In the genomic region with DNA sequence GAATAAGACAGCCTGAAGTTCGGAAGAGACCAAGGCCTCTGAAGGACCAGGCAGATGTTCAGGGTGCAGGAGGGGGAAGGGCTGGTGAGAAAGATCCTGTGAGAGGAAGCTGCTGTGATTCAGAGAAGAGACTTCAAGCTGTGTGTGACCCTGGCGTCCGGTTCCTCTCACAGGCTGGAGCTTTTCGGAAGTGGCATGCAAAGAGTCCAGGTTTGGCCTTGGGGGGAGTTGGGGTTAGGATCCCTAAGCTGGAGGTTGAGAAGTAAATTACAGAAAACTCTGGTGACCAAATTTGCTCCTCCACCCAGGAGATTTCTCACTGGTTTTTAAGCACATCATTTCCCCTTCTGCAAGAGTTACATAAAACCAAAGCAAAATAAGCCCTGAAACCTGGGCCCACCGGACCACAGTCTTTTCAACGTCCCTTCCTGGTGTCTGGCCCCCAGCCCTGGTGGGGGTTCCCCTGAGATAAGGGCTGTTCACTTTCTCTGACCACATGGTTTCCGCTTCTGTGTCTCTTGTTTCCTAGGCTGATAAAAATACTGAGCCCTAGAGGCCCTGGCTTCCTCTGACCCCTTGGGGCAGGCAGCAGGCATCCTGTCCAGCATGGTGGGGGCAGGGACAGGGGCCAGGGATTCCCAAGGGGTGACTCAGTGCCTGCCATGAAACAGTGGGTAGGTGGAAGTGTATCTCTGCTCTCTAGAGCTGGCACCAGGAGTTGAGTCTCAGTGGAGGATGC, we compare ENCODE assay signal across 8 cellular contexts. TPM values are rescaled to one million over a fixed set of nuclear protein-coding genes. Genes with fewer than 3 reads are reported as not detected.
A peak's percentile ranks its signal among the peaks of the same experiment; 100 is the strongest.
DNase-seq lines count a peak whose midpoint lies in the region; ATAC-seq, FAIRE-seq and TF ChIP-seq lines count a peak whose summit lies in the region.

No MANE protein-coding gene starts in this region.

- no peak overlapping the region for H2AFZ ChIP-seq in PC-3 (ENCODE audit: low read length)

- FAIRE-seq in kidney (lab: Jason Lieb, UNC), result no peak

- intact Hi-C loops in PC-3 (cut with micrococcal nuclease), result no loop called here
- intact Hi-C loops in ascending aorta (cut with DNase I), result no loop called here
- intact Hi-C loops in kidney (cut with DNase I), result no loop called here

- no peaks in the 10 kb centered on the region for H3K9me3 ChIP-seq in PC-3 (ENCODE audit: low read length)
- H3K9me3 ChIP-seq in ascending aorta, result no peaks in the 10 kb centered on the region
- no peaks in the 10 kb centered on the region for H3K9me3 ChIP-seq in kidney (ENCODE audit: control insufficient read depth in 1 of 2, low read length in 2 of 2)

- TF ChIP-seq CTCF in PC-3 (conservative IDR thresholded peaks at IDR 0.05; ENCODE audit: low read depth, low read length) (no peak), ascending aorta (IDR thresholded peaks at IDR 0.05) (no peak), kidney (IDR thresholded peaks at IDR 0.05; ENCODE audit: borderline replicate concordance, extremely low read depth, insufficient read depth) (no peak)

- H3K9ac ChIP-seq in PC-3 (ENCODE audit: low read length) (no peak overlapping the region), kidney (ENCODE audit: low read length in 2 of 2) (peak overlapping the region in 1 of 2 donors; percentile 31)

- H4K20me1 ChIP-seq in PC-3 (ENCODE audit: low read length), result no peaks in the 10 kb centered on the region

- H3K4me2 ChIP-seq in PC-3 (ENCODE audit: low read length), result peak overlapping the region; percentile 17

- H3F3A ChIP-seq in PC-3 (ENCODE audit: low read length, unreplicated experiment), result no peaks in the 10 kb centered on the region

- H3K27me3 ChIP-seq in PC-3 (ENCODE audit: low read length) (no peaks in the 10 kb centered on the region), ascending aorta (no peaks in the 10 kb centered on the region)

- ATAC-seq in HG02970 (IDR thresholded peaks at IDR 0.05; ENCODE audit: low FRiP score, unreplicated experiment) (peak; percentile 48), PC-3 (peak; percentile 68)

- H3K4me3 ChIP-seq in PC-3 (ENCODE audit: low read length), result no peak overlapping the region
- H3K4me3 ChIP-seq in ascending aorta, result no peak overlapping the region
- H3K4me3 ChIP-seq in kidney (ENCODE audit: low read length in 2 of 2), result no peak overlapping the region

- DNase-seq in activated gamma-delta T cell treated with Interleukin-2 at 50 U/mL for 16 hours, result peak; percentile 60
- DNase-seq in activated gamma-delta T cell (lab: John Stamatoyannopoulos, UW), result no peak
- peak; percentile 65 for DNase-seq in PC-3
- peak in 1 of 2 donors; percentile 78 for DNase-seq in ascending aorta (ENCODE audit: low spot score in 2 of 2)
- peak; percentile 89 for DNase-seq in kidney
- peak in 23 of 49 donors; percentile 10 to 67 (median 20) for DNase-seq in substantia nigra (lab: John Stamatoyannopoulos, UW)
- no peak for DNase-seq in HuH-7 (ENCODE audit: low spot score)

- POLR2A ChIA-PET in PC-3 (lab: Charles Lee; ENCODE audit: unreplicated experiment), result no interaction called here

- H3K4me1 ChIP-seq in PC-3 (ENCODE audit: insufficient read depth, low read length) (peaks cover 23% of the 10 kb centered on the region), ascending aorta (peaks cover 4 to 6% of the 10 kb centered on the region in 2 donors), kidney (ENCODE audit: control insufficient read depth in 1 of 2, insufficient read depth in 1 of 2, low read depth in 1 of 2, low read length in 2 of 2) (peaks cover 0 to 18% of the 10 kb centered on the region in 2 donors)

- peaks cover 9% of the 10 kb centered on the region; the same call in 1 of the 2 replicates for H3K36me3 ChIP-seq in PC-3 (ENCODE audit: low read depth, low read length)
- peaks cover 17 to 33% of the 10 kb centered on the region in 2 donors for H3K36me3 ChIP-seq in ascending aorta
- H3K36me3 ChIP-seq in kidney (ENCODE audit: control insufficient read depth in 1 of 2, insufficient read depth in 2 of 2, low read length in 2 of 2), result peaks cover 9 to 24% of the 10 kb centered on the region in 2 donors

- H3K27ac ChIP-seq in PC-3 (ENCODE audit: low read length), result peak overlapping the region; percentile 45
- peak overlapping the region; percentile 54 to 66 for H3K27ac ChIP-seq in ascending aorta
- H3K27ac ChIP-seq in kidney (ENCODE audit: low read depth in 2 of 2, low read length in 2 of 2), result peak overlapping the region; percentile 9 to 51
- H3K27ac ChIP-seq in substantia nigra (ENCODE audit: low read depth, low read length, poor library complexity, severe bottlenecking), result peak overlapping the region; percentile 68

- no peaks in the 10 kb centered on the region for H3K9me2 ChIP-seq in PC-3 (replicated peaks; ENCODE audit: low read length)

- CTCF ChIA-PET in PC-3 (lab: Charles Lee), result no interaction called here

- no peaks in the 10 kb centered on the region for H3K79me2 ChIP-seq in PC-3 (ENCODE audit: low read length)

- no TSS peak for BruUV-seq in PC-3 (replicated peaks; lab: Mats Ljungman, UMichigan)

RNA-seq across cellular contexts. Expression of gene LTA, which starts 12.0 kb away (rescaled TPM):
- total RNA-seq in PC-3 (2014; rRNA removed) (not detected in 2 replicates), ascending aorta (not detected), kidney (0.35 TPM)
- polyA plus RNA-seq in kidney (ENCODE audit: insufficient read depth, low read depth, low replicate concordance), result not detected

RNA-seq across cellular contexts. Expression of gene NFKBIL1, which starts 12.7 kb away (rescaled TPM):
- 38.2 and 46.9 TPM in 2 replicates for total RNA-seq in PC-3 (2014; rRNA removed)
- 71.5 TPM for total RNA-seq in ascending aorta
- 20.0 TPM for total RNA-seq in kidney
- polyA plus RNA-seq in kidney (ENCODE audit: insufficient read depth, low read depth, low replicate concordance), result 28.2 TPM

RNA-seq across cellular contexts. Expression of gene ATP6V1G2, which starts 13.7 kb away (rescaled TPM):
- 1.1 and 1.2 TPM in 2 replicates for total RNA-seq in PC-3 (2014; rRNA removed)
- total RNA-seq in ascending aorta, result not detected
- 1.2 TPM for total RNA-seq in kidney
- polyA plus RNA-seq in kidney (ENCODE audit: insufficient read depth, low read depth, low replicate concordance), result 6.0 TPM

RNA-seq across cellular contexts. Expression of gene TNF, which starts 15.2 kb away (rescaled TPM):
- not detected in 2 replicates for total RNA-seq in PC-3 (2014; rRNA removed)
- total RNA-seq in ascending aorta, result 11.5 TPM
- 5.4 TPM for total RNA-seq in kidney
- 0.69 TPM for polyA plus RNA-seq in kidney (ENCODE audit: insufficient read depth, low read depth, low replicate concordance)

RNA-seq across cellular contexts. Expression of gene DDX39B, which starts 18.3 kb away (rescaled TPM):
- total RNA-seq in PC-3 (2014; rRNA removed), result 410 and 465 TPM in 2 replicates
- total RNA-seq in ascending aorta, result 134 TPM
- 295 TPM for total RNA-seq in kidney
- 183 TPM for polyA plus RNA-seq in kidney (ENCODE audit: insufficient read depth, low read depth, low replicate concordance)

Comparison
In these comparisons a context has a peak if more than half of its experiments do, and no peak if none do; other contexts are left out.
1. DNase-seq: peak in activated gamma-delta T cell treated with Interleukin-2 at 50 U/mL for 16 hours (single experiment), PC-3 (single experiment) and kidney (single experiment); none in activated gamma-delta T cell (single experiment) and HuH-7 (single experiment).
2. Peak in every context shown above with its lines, with median percentiles within 50 percentile points of each other: H3K27ac ChIP-seq.